In the genomic region with DNA sequence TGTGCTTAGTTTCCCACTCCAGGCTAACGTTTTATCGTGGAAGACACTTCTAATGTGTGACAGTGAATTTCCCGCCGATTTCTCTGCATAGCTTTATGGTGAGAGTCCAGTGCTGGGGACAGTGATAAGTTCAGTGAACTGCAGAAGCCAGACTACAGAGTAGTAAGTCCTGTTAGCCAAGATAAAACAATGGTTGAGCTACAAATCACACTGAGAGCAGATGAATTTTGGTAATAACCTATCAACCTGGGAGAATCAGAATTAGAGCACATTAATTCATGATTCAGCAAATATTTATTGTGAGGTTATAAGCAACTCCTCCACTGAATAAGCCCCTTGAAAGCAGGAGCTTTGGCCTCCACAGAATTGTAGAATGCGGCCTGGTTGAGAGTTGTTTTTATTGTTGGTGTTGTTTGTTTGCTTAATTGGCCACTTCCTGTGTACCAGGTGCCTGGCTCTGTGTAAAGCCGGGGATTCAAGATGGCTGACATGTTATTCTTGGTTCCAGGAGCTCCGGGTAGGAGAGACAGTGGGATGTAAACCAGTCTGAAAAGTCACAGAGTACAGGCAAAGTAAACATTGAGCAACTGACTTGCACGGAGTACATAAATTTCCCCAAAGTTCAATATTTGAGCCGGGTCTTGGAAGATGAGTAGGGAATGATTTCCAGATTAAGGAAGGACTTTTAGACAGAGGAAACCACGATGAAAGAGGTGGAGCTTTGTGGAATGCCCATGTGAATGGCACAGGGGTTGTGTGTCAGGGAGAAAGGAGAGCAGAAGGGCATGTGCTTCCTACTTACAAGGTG, we compare ENCODE assay signal across 1 cellular context.
TF ChIP-seq lines count a peak whose summit lies in the region.

No MANE protein-coding gene starts in this region.

TF ChIP-seq in HepG2, 621 proteins besides CTCF, POLR2A, EP300 and RAD21 (continued from another document and continues in another):
- TF ChIP-seq NR0B2 (CRISPR knock-in tag; IDR thresholded peaks at IDR 0.05) (no peak), HDAC1 (CRISPR knock-in tag; IDR thresholded peaks at IDR 0.05) (0 out of 2 replicates have a peak, but pooled peaks have one; percentile 15), POGZ (CRISPR knock-in tag; IDR thresholded peaks at IDR 0.05) (peak; percentile 57; the same call in 1 of the 2 replicates), ZNF143 (CRISPR knock-in tag; IDR thresholded peaks at IDR 0.05) (no peak), TCF7 (IDR thresholded peaks at IDR 0.05; ENCODE audit: low read depth) (no peak), ZNF777 (CRISPR knock-in tag; IDR thresholded peaks at IDR 0.05) (no peak), MAFF (IDR thresholded peaks at IDR 0.05; ENCODE audit: low read depth, low read length) (peak; percentile 91), KLF11 (CRISPR knock-in tag; IDR thresholded peaks at IDR 0.05) (no peak), FOXK2 (IDR thresholded peaks at IDR 0.05) (no peak), FOXK1 (CRISPR knock-in tag; IDR thresholded peaks at IDR 0.05; ENCODE audit: borderline replicate concordance, low read depth) (peak; percentile 22; the same call in 1 of the 2 replicates), RFXANK (CRISPR knock-in tag; IDR thresholded peaks at IDR 0.05) (no peak), TEF (CRISPR knock-in tag; IDR thresholded peaks at IDR 0.05) (no peak), JUND (CRISPR knock-in tag; IDR thresholded peaks at IDR 0.05) (no peak), RFX3 (CRISPR knock-in tag; IDR thresholded peaks at IDR 0.05) (no peak), MNT (IDR thresholded peaks at IDR 0.05) (no peak), ZZZ3 (CRISPR knock-in tag; IDR thresholded peaks at IDR 0.05; ENCODE audit: borderline replicate concordance) (no peak), ELF3 (CRISPR knock-in tag; IDR thresholded peaks at IDR 0.05) (0 out of 2 replicates have a peak, but pooled peaks have one; percentile 11), ZNF678 (CRISPR knock-in tag; IDR thresholded peaks at IDR 0.05) (no peak), SETDB1 (CRISPR knock-in tag; IDR thresholded peaks at IDR 0.05; ENCODE audit: borderline replicate concordance) (no peak), ZNF577 (CRISPR knock-in tag; IDR thresholded peaks at IDR 0.05; ENCODE audit: borderline replicate concordance, low read depth) (no peak), ZMAT3 (CRISPR knock-in tag; conservative IDR thresholded peaks at IDR 0.05) (no peak), RARA (CRISPR knock-in tag; IDR thresholded peaks at IDR 0.05) (0 out of 2 replicates have a peak, but pooled peaks have one; percentile 16), NFRKB (IDR thresholded peaks at IDR 0.05) (no peak), ZKSCAN5 (CRISPR knock-in tag; IDR thresholded peaks at IDR 0.05) (no peak), ZNF572 (CRISPR knock-in tag; IDR thresholded peaks at IDR 0.05) (no peak), YY1 (IDR thresholded peaks at IDR 0.05; ENCODE audit: insufficient read depth, insufficient replicate concordance, low read depth, low read length) (peak; percentile 74), GABPA (IDR thresholded peaks at IDR 0.05; ENCODE audit: low read depth, low read length) (no peak), GABPA (CRISPR knock-in tag; IDR thresholded peaks at IDR 0.05; ENCODE audit: low read depth) (peak; percentile 23; the same call in 1 of the 2 replicates), GTF3A (CRISPR knock-in tag; conservative IDR thresholded peaks at IDR 0.05) (no peak), ZNF101 (CRISPR knock-in tag; IDR thresholded peaks at IDR 0.05; ENCODE audit: borderline replicate concordance, low read depth) (no peak), KAT8 (CRISPR knock-in tag; IDR thresholded peaks at IDR 0.05) (peak; percentile 19; the same call in 1 of the 2 replicates), MEIS2 (CRISPR knock-in tag; IDR thresholded peaks at IDR 0.05) (no peak), ZNF383 (CRISPR knock-in tag; IDR thresholded peaks at IDR 0.05; ENCODE audit: borderline replicate concordance) (no peak), NFIC (IDR thresholded peaks at IDR 0.05; ENCODE audit: low read length) (no peak), NR2F1 (CRISPR knock-in tag; IDR thresholded peaks at IDR 0.05) (no peak), KLF12 (CRISPR knock-in tag; IDR thresholded peaks at IDR 0.05; ENCODE audit: borderline replicate concordance) (no peak), RFXAP (CRISPR knock-in tag; IDR thresholded peaks at IDR 0.05; ENCODE audit: borderline replicate concordance) (no peak), PLRG1 (conservative IDR thresholded peaks at IDR 0.05) (no peak), SNAI1 (CRISPR knock-in tag; IDR thresholded peaks at IDR 0.05; ENCODE audit: borderline replicate concordance) (no peak), ATM (IDR thresholded peaks at IDR 0.05; ENCODE audit: borderline replicate concordance) (no peak), ZBTB40 (IDR thresholded peaks at IDR 0.05) (no peak), ZBTB40 (CRISPR knock-in tag; IDR thresholded peaks at IDR 0.05) (no peak), WIZ (CRISPR knock-in tag; IDR thresholded peaks at IDR 0.05) (no peak), SP1 (IDR thresholded peaks at IDR 0.05) (no peak), SP1 (CRISPR knock-in tag; IDR thresholded peaks at IDR 0.05) (no peak), KMT2B (CRISPR knock-in tag; IDR thresholded peaks at IDR 0.05) (no peak)
- TF ChIP-seq, protein P1, sequence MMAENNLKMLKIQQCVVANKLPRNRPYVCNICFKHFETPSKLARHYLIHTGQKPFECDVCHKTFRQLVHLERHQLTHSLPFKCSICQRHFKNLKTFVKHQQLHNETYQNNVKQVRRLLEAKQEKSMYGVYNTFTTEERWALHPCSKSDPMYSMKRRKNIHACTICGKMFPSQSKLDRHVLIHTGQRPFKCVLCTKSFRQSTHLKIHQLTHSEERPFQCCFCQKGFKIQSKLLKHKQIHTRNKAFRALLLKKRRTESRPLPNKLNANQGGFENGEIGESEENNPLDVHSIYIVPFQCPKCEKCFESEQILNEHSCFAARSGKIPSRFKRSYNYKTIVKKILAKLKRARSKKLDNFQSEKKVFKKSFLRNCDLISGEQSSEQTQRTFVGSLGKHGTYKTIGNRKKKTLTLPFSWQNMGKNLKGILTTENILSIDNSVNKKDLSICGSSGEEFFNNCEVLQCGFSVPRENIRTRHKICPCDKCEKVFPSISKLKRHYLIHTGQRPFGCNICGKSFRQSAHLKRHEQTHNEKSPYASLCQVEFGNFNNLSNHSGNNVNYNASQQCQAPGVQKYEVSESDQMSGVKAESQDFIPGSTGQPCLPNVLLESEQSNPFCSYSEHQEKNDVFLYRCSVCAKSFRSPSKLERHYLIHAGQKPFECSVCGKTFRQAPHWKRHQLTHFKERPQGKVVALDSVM (CRISPR knock-in tag; IDR thresholded peaks at IDR 0.05), result no peak
- TF ChIP-seq, protein P2, sequence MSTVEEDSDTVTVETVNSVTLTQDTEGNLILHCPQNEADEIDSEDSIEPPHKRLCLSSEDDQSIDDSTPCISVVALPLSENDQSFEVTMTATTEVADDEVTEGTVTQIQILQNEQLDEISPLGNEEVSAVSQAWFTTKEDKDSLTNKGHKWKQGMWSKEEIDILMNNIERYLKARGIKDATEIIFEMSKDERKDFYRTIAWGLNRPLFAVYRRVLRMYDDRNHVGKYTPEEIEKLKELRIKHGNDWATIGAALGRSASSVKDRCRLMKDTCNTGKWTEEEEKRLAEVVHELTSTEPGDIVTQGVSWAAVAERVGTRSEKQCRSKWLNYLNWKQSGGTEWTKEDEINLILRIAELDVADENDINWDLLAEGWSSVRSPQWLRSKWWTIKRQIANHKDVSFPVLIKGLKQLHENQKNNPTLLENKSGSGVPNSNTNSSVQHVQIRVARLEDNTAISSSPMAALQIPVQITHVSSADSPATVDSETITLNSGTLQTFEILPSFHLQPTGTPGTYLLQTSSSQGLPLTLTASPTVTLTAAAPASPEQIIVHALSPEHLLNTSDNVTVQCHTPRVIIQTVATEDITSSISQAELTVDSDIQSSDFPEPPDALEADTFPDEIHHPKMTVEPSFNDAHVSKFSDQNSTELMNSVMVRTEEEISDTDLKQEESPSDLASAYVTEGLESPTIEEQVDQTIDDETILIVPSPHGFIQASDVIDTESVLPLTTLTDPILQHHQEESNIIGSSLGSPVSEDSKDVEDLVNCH (CRISPR knock-in tag; IDR thresholded peaks at IDR 0.05), result no peak
